Comparison of ENCODE assay signal across 8 cellular contexts in genomic region chr4:88823058-88823919, GRCh38.
DNase-seq lines count a peak whose midpoint lies in the region; ATAC-seq and TF ChIP-seq lines count a peak whose summit lies in the region.

No MANE protein-coding gene starts in this region.

- peak overlapping the region; percentile 96 to 100 (median 98) for H3K27ac Mint-ChIP-seq in CD14-positive monocyte

- H3K4me1 Mint-ChIP-seq in CD14-positive monocyte, result peaks cover 43% of the 10 kb centered on the region

- no peak for TF ChIP-seq CTCF in CD14-positive monocyte (IDR thresholded peaks at IDR 0.05)

- WGBS in esophagus, 2 donors, result 2% methylated on average over 16 of the region's 16 CpGs

- peak overlapping the region; percentile 86 to 87 for H3K27ac ChIP-seq in esophagus (ENCODE audit: low read depth in 2 of 2, low read length in 1 of 2)

- H3K4me3 Mint-ChIP-seq in CD14-positive monocyte, result peak overlapping the region; percentile 90 to 98

- H3K9me3 Mint-ChIP-seq in CD14-positive monocyte, result no peaks in the 10 kb centered on the region

- no peaks in the 10 kb centered on the region for H3K27me3 ChIP-seq in esophagus (ENCODE audit: control insufficient read depth in 1 of 2, insufficient read depth in 2 of 2, low read length in 2 of 2)
- no peaks in the 10 kb centered on the region for H3K27me3 ChIP-seq in mucosa of stomach (ENCODE audit: control insufficient read depth, insufficient read depth, low read length)

- peak overlapping the region; percentile 93 for H3K9ac ChIP-seq in mucosa of stomach (ENCODE audit: low read length)

- ATAC-seq in GM19397 (IDR thresholded peaks at IDR 0.05; ENCODE audit: unreplicated experiment) (peak; percentile 89), HG03520 (IDR thresholded peaks at IDR 0.05; ENCODE audit: unreplicated experiment) (peak; percentile 98)

- no peaks in the 10 kb centered on the region for H3K27me3 Mint-ChIP-seq in CD14-positive monocyte (ENCODE audit: low read depth in 3 of 3)

- H3K36me3 Mint-ChIP-seq in CD14-positive monocyte, result no peaks in the 10 kb centered on the region

- H3K9me3 ChIP-seq in esophagus (ENCODE audit: control insufficient read depth in 2 of 2, insufficient read depth in 1 of 2, low read depth in 1 of 2, low read length in 1 of 2) (no peaks in the 10 kb centered on the region), mucosa of stomach (ENCODE audit: control insufficient read depth, low read length) (no peaks in the 10 kb centered on the region)

- H3K4me3 ChIP-seq in esophagus (ENCODE audit: low read depth in 1 of 2, low read length in 2 of 2), result peak overlapping the region; percentile 58 to 71
- H3K4me3 ChIP-seq in mucosa of stomach (ENCODE audit: low read length), result peak overlapping the region; percentile 57

- H3K36me3 ChIP-seq in esophagus (ENCODE audit: control insufficient read depth in 2 of 2, insufficient read depth in 2 of 2, low read length in 1 of 2), result no peaks in the 10 kb centered on the region
- H3K36me3 ChIP-seq in mucosa of stomach (ENCODE audit: control insufficient read depth, insufficient read depth, low read length), result no peaks in the 10 kb centered on the region

- intact Hi-C loops in CD14-positive monocyte (cut with micrococcal nuclease), result loop anchor here (5.0 to 10.0 kb wide), 3 partner anchors 39 to 142 kb away; no protein-coding TSS in a partner anchor

- DNase-seq in CD14-positive monocyte (ENCODE audit: low spot score), result peak; percentile 80
- peak; percentile 81 for DNase-seq in NOMO-1 treated with DMSO at 0.1 percent for 48 hours (lab: John Stamatoyannopoulos, UW; ENCODE audit: unreplicated experiment)
- DNase-seq in activated T-cell treated with anti-CD3 and anti-CD28 coated beads for 48 hours (ENCODE audit: low read depth), result peak; percentile 51
- DNase-seq in stimulated activated CD8-positive, alpha-beta memory T cell treated with anti-CD3 and anti-CD28 coated beads, Interleukin-7, amount 100 ng/mL, for 24 hours (ENCODE audit: low read depth), result peak; percentile 26

- H3K4me1 ChIP-seq in esophagus (ENCODE audit: control insufficient read depth in 2 of 2, insufficient read depth in 2 of 2, low read length in 1 of 2), result no peaks in the 10 kb centered on the region
- peaks cover 3% of the 10 kb centered on the region for H3K4me1 ChIP-seq in mucosa of stomach (ENCODE audit: control insufficient read depth, insufficient read depth, low read length)

Comparison
In these comparisons a context has a peak if more than half of its experiments do, and no peak if none do; other contexts are left out.
1. Peak in every context shown above with its lines: DNase-seq, ATAC-seq, H3K4me3 ChIP-seq and H3K27ac ChIP-seq.
2. DNase-seq: peak in every context shown above with its lines; median percentile 81 in NOMO-1 treated with DMSO at 0.1 percent for 48 hours; 80 in CD14-positive monocyte; 51 in activated T-cell treated with anti-CD3 and anti-CD28 coated beads for 48 hours; 26 in stimulated activated CD8-positive, alpha-beta memory T cell treated with anti-CD3 and anti-CD28 coated beads, Interleukin-7, amount 100 ng/mL, for 24 hours.